Comparison of ENCODE assay signal across 28 cellular contexts in the genomic region with DNA sequence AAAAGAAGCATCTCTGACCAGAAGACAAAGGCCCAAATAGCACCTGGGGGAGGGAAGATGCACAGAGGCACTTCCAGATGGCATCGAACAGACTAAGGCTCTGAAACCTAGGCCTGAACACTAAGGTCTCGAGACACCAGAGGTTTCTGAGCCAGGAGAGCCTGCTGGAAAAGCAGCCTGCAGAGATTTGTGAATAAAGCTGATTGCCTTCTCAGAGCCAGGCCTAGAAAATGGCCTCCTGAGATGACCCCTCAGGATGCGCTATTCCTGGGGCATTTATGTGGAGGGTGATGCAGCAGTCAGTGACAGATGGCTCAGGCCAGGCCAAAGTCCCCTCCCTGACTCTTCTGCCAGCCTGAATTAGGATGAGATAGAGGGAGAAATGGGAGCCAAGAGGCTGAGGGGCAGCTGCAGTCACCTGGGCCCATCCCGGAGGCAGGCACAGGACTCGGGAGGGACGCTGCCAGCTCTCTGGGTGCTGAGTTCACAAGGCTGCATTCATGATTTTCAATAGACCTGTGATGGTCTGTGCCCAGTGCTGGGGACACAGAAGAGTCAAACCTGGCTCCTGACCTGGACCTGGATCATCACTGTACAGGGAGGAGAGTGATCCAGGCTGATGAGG. TPM values are rescaled to one million over a fixed set of nuclear protein-coding genes. Genes with fewer than 3 reads are reported as not detected.
A peak's percentile ranks its signal among the peaks of the same experiment; 100 is the strongest.
DNase-seq lines count a peak whose midpoint lies in the region; ATAC-seq and TF ChIP-seq lines count a peak whose summit lies in the region.
"Had no signal": no experiment of that assay in that cellular context is flagged by ENCODE, and none has a peak within 500 bp of the region (broad histone marks: within the 10 kb centered on the region; RNA-seq: fewer than 3 reads in every experiment).

No MANE protein-coding gene starts in this region.

- ATAC-seq in Right ventricle myocardium inferior (no peak), GM18870 (IDR thresholded peaks at IDR 0.05; ENCODE audit: unreplicated experiment) (no peak), HG03025 (IDR thresholded peaks at IDR 0.05; ENCODE audit: low FRiP score, unreplicated experiment) (no peak)
- ATAC-seq: GM23338, left lobe of liver had no signal

- H3K4me3 ChIP-seq in osteoblast (ENCODE audit: insufficient read depth, low read length): no peak overlapping the region
- H3K4me3 ChIP-seq: ascending aorta, GM23338, smooth muscle cell, tibial nerve had no signal

- H3K27me3 ChIP-seq in osteoblast (ENCODE audit: insufficient read depth, low read length): no peaks in the 10 kb centered on the region
- H3K27me3 ChIP-seq: ascending aorta, tibial nerve had no signal

- H3K36me3 ChIP-seq in osteoblast (ENCODE audit: insufficient read depth, low read length): no peaks in the 10 kb centered on the region
- H3K36me3 ChIP-seq: ascending aorta, tibial nerve had no signal

- no peak overlapping the region for H2AFZ ChIP-seq in osteoblast (ENCODE audit: low read length)
- H2AFZ ChIP-seq: GM23338 had no signal

- no peak overlapping the region for H3K27ac ChIP-seq in osteoblast (ENCODE audit: low read depth, low read length)
- H3K27ac ChIP-seq: ascending aorta, tibial nerve had no signal

- DNase-seq in cardiac septum (ENCODE audit: low spot score) (peak; percentile 38), Right ventricle myocardium inferior (ENCODE audit: missing footprints) (no peak), cerebellum (ENCODE audit: low spot score) (peak; percentile 62), osteoblast (ENCODE audit: insufficient read length, low spot score, missing footprints) (peak; percentile 76), A172 (ENCODE audit: low spot score) (no peak)
- DNase-seq: activated naive CD8-positive, alpha-beta T cell treated with anti-CD3 and anti-CD28 coated beads for 36 hours; dermis blood vessel endothelial cell; DMS79; GF-D8; hypothalamus; immature natural killer cell; Karpas-422; mesenchymal stem cell; nucleus accumbens; RPMI8226; stimulated activated CD4-positive, alpha-beta T cell treated with anti-CD3 and anti-CD28 coated beads, Interleukin-1b, Interleukin-23, amount 100 ng/mL, for 48 hours; stimulated activated CD8-positive, alpha-beta memory T cell treated with anti-CD3 and anti-CD28 coated beads, Interleukin-4, amount 100 ng/mL, for 48 hours had no signal

- H4K20me1 ChIP-seq in osteoblast (ENCODE audit: insufficient read depth, low read length): no peaks in the 10 kb centered on the region

- no peaks in the 10 kb centered on the region for H3K9me3 ChIP-seq in osteoblast (ENCODE audit: low read depth, low read length)
- H3K9me3 ChIP-seq: ascending aorta, Caco-2, tibial nerve had no signal

- H3K79me2 ChIP-seq in osteoblast (ENCODE audit: insufficient read depth, low read length): no peaks in the 10 kb centered on the region

- no peaks in the 10 kb centered on the region for H3K4me1 ChIP-seq in osteoblast (ENCODE audit: insufficient read depth, low read length)
- H3K4me1 ChIP-seq: ascending aorta, tibial nerve had no signal

- intact Hi-C loops in cardiac septum (cut with DNase I) (no loop called here), Right ventricle myocardium inferior (cut with DNase I) (no loop called here)

- H3K4me2 ChIP-seq in osteoblast (ENCODE audit: insufficient read depth, low read length): no peak overlapping the region
- H3K4me2 ChIP-seq: GM23338, smooth muscle cell had no signal

- TF ChIP-seq CTCF in osteoblast (IDR thresholded peaks at IDR 0.05; ENCODE audit: extremely low read depth, low read depth, low read length): no peak

RNA-seq across cellular contexts. Expression of a gene that starts 6.9 kb away (rescaled TPM):
- total RNA-seq in cardiac septum (0.78 TPM), Right ventricle myocardium inferior (0.11 TPM), cerebellum (0.45 TPM), osteoblast (not detected in 2 replicates)
- total RNA-seq in A172 (2014; rRNA removed; shearing (Covaris generic)): not detected in 2 replicates
- total RNA-seq: activated naive CD8-positive, alpha-beta T cell treated with anti-CD3 and anti-CD28 coated beads for 36 hours; activated T-helper 1 cell treated with anti-CD3 and anti-CD28 coated beads, Interleukin-12 subunit alpha, Interleukin-12 subunit beta, Interleukin-2, Interleukin-4 antibody, amounts not matched to agents 30 ng/mL and 10 ng/mL and 1 ng/mL, durations not matched to agents 14 hours and 24 hours and 36 hours; ascending aorta; Caco-2; dermis blood vessel endothelial cell; NCI-H460; T-helper 1 cell treated with Interleukin-12 subunit alpha and Interleukin-12 subunit beta and Interleukin-4 antibody, amounts not matched to agents 30 ng/mL and 1 ng/mL, for 36 hours had no signal

RNA-seq across cellular contexts. Expression of a gene that starts 9.6 kb away (rescaled TPM):
- 0.51 TPM for total RNA-seq in cardiac septum
- total RNA-seq in Right ventricle myocardium inferior: 0.89 TPM
- 0.82 TPM for total RNA-seq in cerebellum
- under 0.01 TPM in 2 replicates for total RNA-seq in osteoblast
- 0.12 TPM in 1 of 2 replicates, not detected in the other for total RNA-seq in A172 (2014; rRNA removed; shearing (Covaris generic))
- total RNA-seq: activated T-helper 1 cell treated with anti-CD3 and anti-CD28 coated beads, Interleukin-12 subunit alpha, Interleukin-12 subunit beta, Interleukin-2, Interleukin-4 antibody, amounts not matched to agents 30 ng/mL and 10 ng/mL and 1 ng/mL, durations not matched to agents 14 hours and 24 hours and 36 hours; Caco-2; T-helper 1 cell treated with Interleukin-12 subunit alpha and Interleukin-12 subunit beta and Interleukin-4 antibody, amounts not matched to agents 30 ng/mL and 1 ng/mL, for 36 hours had no signal

RNA-seq across cellular contexts. Expression of a gene that starts 17.3 kb away (rescaled TPM):
- total RNA-seq in cardiac septum: 32.5 TPM
- 36.9 TPM for total RNA-seq in Right ventricle myocardium inferior
- 3.2 TPM for total RNA-seq in cerebellum
- total RNA-seq in osteoblast: 1.1 and 1.8 TPM in 2 replicates
- total RNA-seq in A172 (2014; rRNA removed; shearing (Covaris generic)): 5.4 and 5.6 TPM in 2 replicates

Comparison
In these comparisons a context has a peak if more than half of its experiments do, and no peak if none do; other contexts are left out.
1. DNase-seq: peak in cardiac septum (single experiment), cerebellum (single experiment) and osteoblast (single experiment); none in Right ventricle myocardium inferior (single experiment) and A172 (single experiment).